ENCODE assay signal across 8 cellular contexts in the genomic region with DNA sequence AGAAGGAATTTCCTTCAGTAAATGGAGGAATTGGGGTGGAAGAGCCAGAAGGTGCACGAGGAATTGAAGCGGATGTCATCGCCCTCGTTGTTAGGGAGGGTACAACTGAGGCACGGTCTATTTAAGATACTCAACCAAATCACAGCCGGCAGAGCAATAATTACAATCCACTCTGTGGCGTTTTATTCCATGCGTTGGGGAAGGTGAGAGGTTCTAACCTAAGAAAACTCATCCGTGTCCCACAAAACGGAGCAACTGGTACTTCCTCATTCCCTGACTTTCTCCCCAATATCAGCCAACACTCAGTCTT. TPM values are rescaled to one million over a fixed set of nuclear protein-coding genes. Genes with fewer than 3 reads are reported as not detected.
DNase-seq lines count a peak whose midpoint lies in the region; ATAC-seq, FAIRE-seq and TF ChIP-seq lines count a peak whose summit lies in the region.

No MANE protein-coding gene starts in this region.

- no peaks in the 10 kb centered on the region for H3K27me3 ChIP-seq in aorta (ENCODE audit: control insufficient read depth in 1 of 2, insufficient read depth in 2 of 2, low read length in 1 of 2)

- H3K4me3 ChIP-seq in fibroblast of villous mesenchyme (ENCODE audit: low read depth, low read length) (peak overlapping the region; percentile 55), skeletal muscle cell (ENCODE audit: low read depth, low read length) (peak overlapping the region; percentile 56), aorta (ENCODE audit: low read length in 2 of 2) (no peak overlapping the region)

- 41 to 47% methylated on average over 10 of the region's 10 CpGs for WGBS in aorta, 2 donors

- no peaks in the 10 kb centered on the region for H3K36me3 ChIP-seq in aorta (ENCODE audit: control insufficient read depth in 1 of 2, insufficient read depth in 2 of 2, low read length in 1 of 2)

- intact Hi-C loops in aorta (cut with DNase I): loop anchor here (5.0 kb wide), 5 partner anchors 114 to 284 kb away; a partner anchor contains a TSS

- TF ChIP-seq POLR2A in GM12892 (IDR thresholded peaks at IDR 0.05; ENCODE audit: low read depth, low read length): no peak

- TF ChIP-seq CTCF in fibroblast of villous mesenchyme (IDR thresholded peaks at IDR 0.05; ENCODE audit: insufficient read depth, low read depth, low read length): no peak

- no peaks in the 10 kb centered on the region for H3K9me3 ChIP-seq in T-helper 17 cell (ENCODE audit: control insufficient read depth, low read length, poor library complexity, severe bottlenecking)
- H3K9me3 ChIP-seq in aorta (ENCODE audit: control insufficient read depth, low read length): peaks cover 1% of the 10 kb centered on the region

- DNase-seq in GM12892 (ENCODE audit: insufficient read length) (no peak), T-helper 17 cell (no peak), fibroblast of villous mesenchyme (ENCODE audit: low read depth) (no peak), skeletal muscle cell (ENCODE audit: low read depth) (no peak), T1000 (lab: John Stamatoyannopoulos, UW) (no peak), aorta (no peak), activated gamma-delta T cell treated with Interleukin-2 at 50 U/mL for 16 hours (no peak)

- peaks cover 13% of the 10 kb centered on the region for H3K4me1 Mint-ChIP-seq in T-helper 17 cell

- H3K36me3 Mint-ChIP-seq in T-helper 17 cell (ENCODE audit: low read depth): peaks cover 2% of the 10 kb centered on the region

- ATAC-seq in T-helper 17 cell (no peak), HG03025 (IDR thresholded peaks at IDR 0.05; ENCODE audit: low FRiP score, unreplicated experiment) (no peak), aorta (ENCODE audit: low FRiP score) (no peak)

- FAIRE-seq in GM12892 (lab: Jason Lieb, UNC): peak; percentile 38

- H3K4me3 Mint-ChIP-seq in T-helper 17 cell: peak overlapping the region; percentile 93

- H3K27me3 Mint-ChIP-seq in T-helper 17 cell: peaks cover 26% of the 10 kb centered on the region

- H3K4me1 ChIP-seq in aorta (ENCODE audit: control insufficient read depth in 1 of 2, insufficient read depth in 2 of 2, low read length in 2 of 2): no peaks in the 10 kb centered on the region

- no peak overlapping the region for H3K27ac ChIP-seq in aorta (ENCODE audit: low read depth in 1 of 2, low read length in 2 of 2)

- H3K27ac Mint-ChIP-seq in T-helper 17 cell: peak overlapping the region; percentile 19

RNA-seq across cellular contexts. Expression of a gene that starts 0.8 kb away (rescaled TPM):
- polyA plus RNA-seq in GM12892 (2012; ENCODE audit: missing spikeins): 22.3 TPM
- total RNA-seq in T-helper 17 cell (10 to 100 TPM; 31.4 to 37.8 TPM), fibroblast of villous mesenchyme (123 and 136 TPM in 2 replicates), aorta (100 to 1,000 TPM; 165 to 178 TPM)
- polyA plus RNA-seq in aorta: 10 to 100 TPM; 19.3 to 78.6 TPM

RNA-seq across cellular contexts. Expression of a gene that starts 16.9 kb away (rescaled TPM):
- not detected for polyA plus RNA-seq in GM12892 (2012; ENCODE audit: missing spikeins)
- total RNA-seq in T-helper 17 cell (not detected), fibroblast of villous mesenchyme (not detected in 2 replicates), aorta (not detected)
- not detected for polyA plus RNA-seq in aorta

Comparison
In these comparisons a context has a peak if more than half of its experiments do, and no peak if none do; other contexts are left out.
1. H3K4me3 ChIP-seq: peak in fibroblast of villous mesenchyme (single experiment) and skeletal muscle cell (single experiment); none in aorta (0 of 2).